Comparison of ENCODE assay signal across 17 cellular contexts in the genomic region with DNA sequence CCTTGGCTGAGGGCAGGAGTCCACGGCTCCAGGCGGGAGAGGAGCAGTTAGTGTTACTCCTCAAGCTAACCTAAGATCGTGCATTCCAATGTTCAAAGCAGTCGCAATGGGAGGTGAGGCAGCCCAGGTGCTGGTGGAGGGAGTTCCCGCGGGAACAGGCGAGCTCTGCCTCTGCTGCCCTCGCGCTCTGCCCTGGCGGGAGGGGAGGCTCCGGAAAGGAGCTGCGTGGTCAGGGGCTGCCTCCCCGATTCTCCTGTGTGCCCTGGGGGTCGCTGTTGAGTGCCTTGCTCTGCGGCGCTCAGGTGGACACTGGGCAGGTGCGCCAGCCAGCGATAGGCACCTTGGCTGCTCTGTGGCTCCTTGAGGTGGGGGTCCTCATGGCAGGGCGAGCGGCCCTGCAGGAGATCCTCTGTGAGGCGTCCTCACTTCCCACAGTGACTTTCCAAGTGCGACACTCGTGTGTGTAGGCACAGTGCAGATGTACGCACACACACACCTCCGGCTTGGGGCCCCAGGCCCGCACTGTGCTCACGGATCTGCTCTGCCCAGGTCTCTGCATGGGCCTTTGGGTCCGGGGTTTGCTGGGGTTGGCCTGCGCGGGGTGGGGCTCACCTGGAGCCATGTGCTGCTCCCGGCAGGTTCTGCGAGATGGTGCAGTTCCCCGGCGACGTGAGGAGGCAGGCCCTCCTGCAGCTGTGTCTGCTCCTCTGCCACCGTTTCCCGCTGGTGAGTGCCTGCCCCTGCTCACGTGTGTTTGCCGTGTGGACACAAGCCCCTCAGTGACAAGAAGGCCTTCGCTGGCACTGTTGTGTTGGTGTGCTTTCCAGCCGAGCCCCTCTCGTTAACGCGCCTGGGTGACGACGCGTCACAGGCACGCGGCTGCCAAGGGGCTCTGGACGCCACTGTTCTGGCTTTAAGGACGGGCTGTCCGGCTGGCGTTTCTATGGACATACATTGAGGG.
DNase-seq lines count a peak whose midpoint lies in the region; ATAC-seq, FAIRE-seq and TF ChIP-seq lines count a peak whose summit lies in the region.
"Had no signal": no experiment of that assay in that cellular context is flagged by ENCODE, and none has a peak within 500 bp of the region (broad histone marks: within the 10 kb centered on the region; RNA-seq: fewer than 3 reads in every experiment).

No MANE protein-coding gene starts in this region.

- no peak for TF ChIP-seq CTCF in left ventricle myocardium inferior (IDR thresholded peaks at IDR 0.05; ENCODE audit: borderline replicate concordance)

- no peak overlapping the region for H2AFZ ChIP-seq in neuronal stem cell (ENCODE audit: low read length)

- H3K23ac ChIP-seq in neuronal stem cell (ENCODE audit: low read depth, low read length, poor library complexity) = peak overlapping the region; percentile 67

- H3K4ac ChIP-seq in neuronal stem cell (ENCODE audit: low read length) = no peak overlapping the region

- peak overlapping the region; percentile 58 for H2BK5ac ChIP-seq in neuronal stem cell (ENCODE audit: low read length)

- H3K18ac ChIP-seq in neuronal stem cell (ENCODE audit: low read length) = peak overlapping the region; percentile 72

- no peak overlapping the region for H4K91ac ChIP-seq in neuronal stem cell (ENCODE audit: low read depth, low read length, poor library complexity)

- no peak for ATAC-seq in Right ventricle myocardium inferior
- no peak for ATAC-seq in HG02763 (IDR thresholded peaks at IDR 0.05; ENCODE audit: unreplicated experiment)
- ATAC-seq: activated T-cell treated with anti-CD3 and anti-CD28 coated beads, Interleukin-2, amount 50 U/mL, for 4 hours; naive thymus-derived CD4-positive, alpha-beta T cell had no signal

- H3K4me2 ChIP-seq in neuronal stem cell (ENCODE audit: insufficient read depth, low read length, poor library complexity, severe bottlenecking) = no peak overlapping the region

- H3K14ac ChIP-seq in neuronal stem cell (ENCODE audit: low read length) = peak overlapping the region; percentile 64

- DNase-seq in cardiac septum (ENCODE audit: low spot score) (peak; percentile 47), Right ventricle myocardium inferior (ENCODE audit: missing footprints) (no peak), left ventricle myocardium inferior (peak; percentile 13), neuronal stem cell (ENCODE audit: low spot score) (no peak), urothelium cell line (ENCODE audit: low spot score) (no peak), small intestine (no peak), NCI-H1694 treated with DMSO at 0.1 percent for 48 hours (lab: John Stamatoyannopoulos, UW) (no peak)
- DNase-seq: activated CD4-positive, alpha-beta memory T cell treated with anti-CD3 and anti-CD28 coated beads for 36 hours; activated T-cell treated with anti-CD3 and anti-CD28 coated beads, Interleukin-2, amount 50 U/mL, for 4 hours; DMS53; GOT3; naive thymus-derived CD4-positive, alpha-beta T cell; NCI-H2029; retina had no signal

- no CpG with 5 or more reads among the region's 53 CpGs for WGBS in neuronal stem cell (ENCODE audit: extremely low coverage in 2 of 2, insufficient read length in 2 of 2, insufficient replicate concordance in 1 of 2), 2 donors
- WGBS in small intestine, 3 donors = 95 to 96% (median 96%) methylated on average over 52 to 53 of the region's 53 CpGs

- no peak overlapping the region for H2AK5ac ChIP-seq in neuronal stem cell (ENCODE audit: low read depth, low read length)

- no peak overlapping the region for H3K27ac ChIP-seq in left ventricle myocardium inferior (replicated peaks)
- H3K27ac ChIP-seq in neuronal stem cell (replicated peaks; ENCODE audit: low read length) = no peak overlapping the region
- no peak overlapping the region for H3K27ac ChIP-seq in small intestine (ENCODE audit: low read depth in 1 of 2, low read length in 1 of 2)
- H3K27ac ChIP-seq: esophagus muscularis mucosa, RWPE1 had no signal

- H3K4me3 ChIP-seq in left ventricle myocardium inferior (no peak overlapping the region), neuronal stem cell (ENCODE audit: low read length in 2 of 2) (no peak overlapping the region), small intestine (ENCODE audit: low read depth in 1 of 2, low read length in 2 of 2) (no peak overlapping the region)
- H3K4me3 ChIP-seq: esophagus muscularis mucosa had no signal

- H3K27me3 ChIP-seq in left ventricle myocardium inferior (ENCODE audit: low read depth) (no peaks in the 10 kb centered on the region), neuronal stem cell (ENCODE audit: control insufficient read depth in 3 of 3, insufficient read depth in 3 of 3, low read depth in 1 of 3, low read length in 3 of 3) (no peaks in the 10 kb centered on the region), small intestine (ENCODE audit: control insufficient read depth in 2 of 2, insufficient read depth in 2 of 2, low read length in 2 of 2) (no peaks in the 10 kb centered on the region)
- H3K27me3 ChIP-seq: esophagus muscularis mucosa had no signal

- H2BK12ac ChIP-seq in neuronal stem cell (ENCODE audit: low read length) = no peak overlapping the region

- peak overlapping the region; percentile 30 for H3K9ac ChIP-seq in neuronal stem cell (ENCODE audit: low read depth, low read length, poor library complexity)

- peaks cover 6% of the 10 kb centered on the region for H3K79me1 ChIP-seq in neuronal stem cell (ENCODE audit: low read depth, low read length)

- intact Hi-C loops in cardiac septum (cut with DNase I) = no loop called here
- intact Hi-C loops in Right ventricle myocardium inferior (cut with DNase I) = no loop called here
- intact Hi-C loops in left ventricle myocardium inferior (cut with micrococcal nuclease) = no loop called here

- peaks cover 96% of the 10 kb centered on the region for H3K36me3 ChIP-seq in left ventricle myocardium inferior
- peaks cover 52 to 94% of the 10 kb centered on the region in 2 donors for H3K36me3 ChIP-seq in neuronal stem cell (replicated peaks in 1 of 2; ENCODE audit: control insufficient read depth in 2 of 2, insufficient read depth in 2 of 2, low read length in 2 of 2)
- peaks cover 2% of the 10 kb centered on the region in 2 donors for H3K36me3 ChIP-seq in small intestine (ENCODE audit: control insufficient read depth in 2 of 2, insufficient read depth in 2 of 2, low read length in 2 of 2)

- H3K4me1 ChIP-seq in left ventricle myocardium inferior (no peaks in the 10 kb centered on the region), neuronal stem cell (ENCODE audit: control insufficient read depth in 2 of 2, insufficient read depth in 1 of 2, low read depth in 1 of 2, low read length in 2 of 2) (peaks cover 0 to 5% of the 10 kb centered on the region in 2 donors), small intestine (ENCODE audit: control insufficient read depth in 2 of 2, insufficient read depth in 1 of 2, low read depth in 1 of 2, low read length in 1 of 2) (no peaks in the 10 kb centered on the region)
- H3K4me1 ChIP-seq: esophagus muscularis mucosa had no signal

- no peak overlapping the region for H4K8ac ChIP-seq in neuronal stem cell (ENCODE audit: low read depth, low read length)

- no peak overlapping the region for H2BK15ac ChIP-seq in neuronal stem cell (ENCODE audit: low read length)

- FAIRE-seq in urothelium cell line (lab: Jason Lieb, UNC) = peak; percentile 17
- no peak for FAIRE-seq in small intestine (lab: Jason Lieb, UNC)

- H3K9me3 ChIP-seq in left ventricle myocardium inferior (replicated peaks) = no peaks in the 10 kb centered on the region
- peaks cover 2 to 14% of the 10 kb centered on the region in 2 donors for H3K9me3 ChIP-seq in neuronal stem cell (replicated peaks in 1 of 2; ENCODE audit: control insufficient read depth in 2 of 2, insufficient read depth in 1 of 2, low read depth in 1 of 2, low read length in 2 of 2)
- no peaks in the 10 kb centered on the region for H3K9me3 ChIP-seq in small intestine (ENCODE audit: control insufficient read depth, low read depth)
- H3K9me3 ChIP-seq: esophagus muscularis mucosa had no signal

- no peak overlapping the region for H2BK120ac ChIP-seq in neuronal stem cell (ENCODE audit: low read depth, low read length)

Comparison
In these comparisons a context has a peak if more than half of its experiments do, and no peak if none do; other contexts are left out.
1. DNase-seq: peak in cardiac septum (single experiment) and left ventricle myocardium inferior (single experiment); none in Right ventricle myocardium inferior (single experiment), neuronal stem cell (single experiment), urothelium cell line (single experiment), small intestine (single experiment) and NCI-H1694 treated with DMSO at 0.1 percent for 48 hours (single experiment).